8 cellular contexts compared by ENCODE assay signal in genomic region chr6:28880519-28880893, GRCh38. TPM values are rescaled to one million over a fixed set of nuclear protein-coding genes. Genes with fewer than 3 reads are reported as not detected.
DNase-seq lines count a peak whose midpoint lies in the region; ATAC-seq, FAIRE-seq and TF ChIP-seq lines count a peak whose summit lies in the region.

No MANE protein-coding gene starts in this region.

- no peak for TF ChIP-seq POLR2A in endothelial cell of umbilical vein (IDR thresholded peaks at IDR 0.05; ENCODE audit: low read depth, low read length)

- H3K4me3 ChIP-seq in Panc1 (ENCODE audit: low read depth in 2 of 2, low read length in 2 of 2) = peak overlapping the region; percentile 55 to 83
- peak overlapping the region; percentile 69 to 97 (median 86) for H3K4me3 ChIP-seq in endothelial cell of umbilical vein (replicated peaks in 1 of 3; ENCODE audit: insufficient read depth in 1 of 3, low read depth in 1 of 3, low read length in 3 of 3)
- peak overlapping the region; percentile 73 for H3K4me3 ChIP-seq in neuron (ENCODE audit: low read length)

- TF ChIP-seq CTCF in CD14-positive monocyte (IDR thresholded peaks at IDR 0.05) (no peak), Panc1 (IDR thresholded peaks at IDR 0.05) (no peak), endothelial cell of umbilical vein (IDR thresholded peaks at IDR 0.05; ENCODE audit: extremely low read depth in 1 of 2, insufficient read depth in 1 of 2, low read depth in 1 of 2, low read length in 2 of 2) (no peak)

- H3K27me3 Mint-ChIP-seq in CD14-positive monocyte (ENCODE audit: low read depth in 3 of 3) = peaks cover 20 to 36% (median 32%) of the 10 kb centered on the region in 3 donors

- H3K27ac Mint-ChIP-seq in CD14-positive monocyte = no peak overlapping the region

- peaks cover 32% of the 10 kb centered on the region for H3K4me1 Mint-ChIP-seq in CD14-positive monocyte

- ATAC-seq in Panc1 = no peak; the same call in 1 of the 2 replicates
- ATAC-seq in HG02973 (IDR thresholded peaks at IDR 0.05; ENCODE audit: unreplicated experiment) = no peak
- no peak for ATAC-seq in GM19035 (IDR thresholded peaks at IDR 0.05; ENCODE audit: unreplicated experiment)

- H3K79me2 ChIP-seq in endothelial cell of umbilical vein (ENCODE audit: control insufficient read depth, insufficient read depth, low read length) = no peaks in the 10 kb centered on the region

- POLR2A ChIA-PET in Panc1 (lab: Charles Lee) (no interaction called here), endothelial cell of umbilical vein (lab: Charles Lee) (interaction anchor here (1.9 kb wide), 1 partner anchor 15 kb away, joined by 7 read pairs; no protein-coding TSS in a partner anchor)

- H3K9ac ChIP-seq in endothelial cell of umbilical vein (replicated peaks; ENCODE audit: extremely low read depth, insufficient read depth, low read length) = peak overlapping the region; percentile 21

- H3K4me3 Mint-ChIP-seq in CD14-positive monocyte = peak overlapping the region; percentile 76 to 88

- peak overlapping the region; percentile 98 for H3K4me2 ChIP-seq in endothelial cell of umbilical vein (ENCODE audit: insufficient read depth, low read length)

- no peaks in the 10 kb centered on the region; the same call in 1 of the 2 replicates for H3K27me3 ChIP-seq in Panc1 (ENCODE audit: control insufficient read depth, insufficient read depth, low read length)
- peaks cover 25 to 27% of the 10 kb centered on the region in 2 experiments for H3K27me3 ChIP-seq in endothelial cell of umbilical vein (ENCODE audit: control insufficient read depth in 2 of 2, insufficient read depth in 2 of 2, low read length in 2 of 2)
- H3K27me3 ChIP-seq in neuron (ENCODE audit: insufficient read depth, low read length) = no peaks in the 10 kb centered on the region

- BruUV-seq in Panc1 (replicated peaks; lab: Mats Ljungman, UMichigan) (no TSS peak), endothelial cell of umbilical vein (replicated peaks; lab: Mats Ljungman, UMichigan) (no TSS peak)

- H3K4me1 ChIP-seq in Panc1 (ENCODE audit: control insufficient read depth, insufficient read depth, low read length) (peaks cover 5% of the 10 kb centered on the region; the same call in 1 of the 2 replicates), endothelial cell of umbilical vein (ENCODE audit: control insufficient read depth, extremely low read depth, insufficient read depth, low read length) (peaks cover 2% of the 10 kb centered on the region), neuron (ENCODE audit: insufficient read depth, low read length) (no peaks in the 10 kb centered on the region)

- H3K36me3 Mint-ChIP-seq in CD14-positive monocyte = no peaks in the 10 kb centered on the region

- dilution Hi-C loops in endothelial cell of umbilical vein (cut with MboI; ENCODE audit: extremely low pct_ligation_motif_present, low sequenced_read_pairs) = no loop called here

- H3K36me3 ChIP-seq in Panc1 (ENCODE audit: control insufficient read depth, insufficient read depth, low read length) (no peaks in the 10 kb centered on the region), endothelial cell of umbilical vein (ENCODE audit: control insufficient read depth in 2 of 2, extremely low read depth in 1 of 2, insufficient read depth in 2 of 2, low read length in 2 of 2) (no peaks in the 10 kb centered on the region), neuron (ENCODE audit: insufficient read depth, low read length) (no peaks in the 10 kb centered on the region)

- intact Hi-C loops in CD14-positive monocyte (cut with micrococcal nuclease) = no loop called here
- intact Hi-C loops in Panc1 (cut with micrococcal nuclease; ENCODE audit: unreplicated experiment) = no loop called here
- intact Hi-C loops in endothelial cell of umbilical vein (cut with micrococcal nuclease) = no loop called here

- no peaks in the 10 kb centered on the region for H4K20me1 ChIP-seq in endothelial cell of umbilical vein (replicated peaks; ENCODE audit: control insufficient read depth, extremely low read depth, insufficient read depth, low read length)

- CTCF ChIA-PET in Panc1 (lab: Charles Lee) (interaction anchor here (0.6 to 1.0 kb wide), 2 partner anchors 43 to 1034 kb away, joined by 3 read pairs; no protein-coding TSS in a partner anchor), endothelial cell of umbilical vein (lab: Charles Lee) (interaction anchor here (1.3 kb wide), 1 partner anchor 43 kb away, joined by 3 read pairs; no protein-coding TSS in a partner anchor)

- no peak for FAIRE-seq in endothelial cell of umbilical vein (lab: Jason Lieb, UNC)

- in situ Hi-C loops in Panc1 (cut with HindIII; ENCODE audit: low pct_unique_long_range_greater_than_20kb, low sequenced_read_pairs) = no loop called here

- DNase-seq in CD14-positive monocyte (ENCODE audit: low spot score) (no peak), Panc1 (ENCODE audit: low read depth, low spot score) (no peak), endothelial cell of umbilical vein (ENCODE audit: low read depth, low spot score) (no peak), GDM1 (lab: John Stamatoyannopoulos, UW) (no peak), mucosa of gallbladder (ENCODE audit: low spot score) (no peak)

- H3K27ac ChIP-seq in Panc1 (ENCODE audit: low read length) (peak overlapping the region; percentile 41; the same call in 1 of the 2 replicates), endothelial cell of umbilical vein (ENCODE audit: insufficient read depth, low read depth, low read length) (no peak overlapping the region)

- H2AFZ ChIP-seq in endothelial cell of umbilical vein (ENCODE audit: low read depth, low read length) (peak overlapping the region; percentile 80), neuron (ENCODE audit: low read depth, low read length) (peak overlapping the region; percentile 82)

- no peaks in the 10 kb centered on the region for H3K9me1 ChIP-seq in endothelial cell of umbilical vein (replicated peaks; ENCODE audit: control insufficient read depth, extremely low read depth, insufficient read depth, low read length)

- H3K9me3 ChIP-seq in Panc1 (ENCODE audit: control insufficient read depth, insufficient read depth, low read depth, low read length) (no peaks in the 10 kb centered on the region), endothelial cell of umbilical vein (replicated peaks; ENCODE audit: control insufficient read depth, insufficient read depth, low read length) (no peaks in the 10 kb centered on the region), neuron (ENCODE audit: low read length) (no peaks in the 10 kb centered on the region)

- peaks cover 0 to 19% (median 10%) of the 10 kb centered on the region in 7 donors for H3K9me3 Mint-ChIP-seq in CD14-positive monocyte

TF ChIP-seq in endothelial cell of umbilical vein, 7 proteins besides CTCF, POLR2A, EP300 and RAD21:
- TF ChIP-seq MYC (IDR thresholded peaks at IDR 0.05; ENCODE audit: low read depth, low read length) (no peak), MAX (IDR thresholded peaks at IDR 0.05; ENCODE audit: insufficient read depth, insufficient read length) (no peak), GATA2 (IDR thresholded peaks at IDR 0.05; ENCODE audit: insufficient read depth, insufficient read length, low read depth, low read length) (no peak), FOS (IDR thresholded peaks at IDR 0.05; ENCODE audit: borderline replicate concordance, insufficient read depth, low read length) (no peak), JUN (IDR thresholded peaks at IDR 0.05; ENCODE audit: borderline replicate concordance, insufficient read depth, insufficient read length, low read depth) (no peak), POLR2AphosphoS5 (IDR thresholded peaks at IDR 0.05; ENCODE audit: insufficient read depth, low read depth, low read length) (no peak), EZH2 (IDR thresholded peaks at IDR 0.05; ENCODE audit: borderline replicate concordance, low read depth, low read length, severe bottlenecking) (no peak)
TF ChIP-seq in endothelial cell of umbilical vein: peak in this region for 0.

RNA-seq across cellular contexts. Expression of gene TRIM27, which starts 43.3 kb away (rescaled TPM):
- 10 to 100 TPM; 42.2 to 44.0 TPM for polyA plus RNA-seq in CD14-positive monocyte
- 53.0 TPM for total RNA-seq in Panc1 (2021; ENCODE audit: unreplicated experiment)
- 42.6 TPM for polyA plus RNA-seq in Panc1 (2012; ENCODE audit: insufficient read length)
- 67.5 and 69.2 TPM in 2 replicates for total RNA-seq in endothelial cell of umbilical vein
- polyA plus RNA-seq in endothelial cell of umbilical vein = 67.1 and 71.9 TPM in 2 replicates
- 46.7 and 47.8 TPM in 2 replicates for polyA plus RNA-seq in endothelial cell of umbilical vein (2011; cell fraction: cytosol; rRNA removed)
- polyA plus RNA-seq in endothelial cell of umbilical vein (2011; cell fraction: nucleus; rRNA removed) = 101 and 124 TPM in 2 replicates
- polyA plus RNA-seq in endothelial cell of umbilical vein (2012) = 38.5 and 44.5 TPM in 2 replicates
- 97.6 and 98.7 TPM in 2 replicates for polyA minus RNA-seq in endothelial cell of umbilical vein
- polyA minus RNA-seq in endothelial cell of umbilical vein (2011; cell fraction: cytosol; rRNA and poly(A)+ RNA removed) = 76.8 TPM
- 57.8 and 68.6 TPM in 2 replicates for polyA minus RNA-seq in endothelial cell of umbilical vein (2011; cell fraction: nucleus; rRNA and poly(A)+ RNA removed)
- total RNA-seq in mucosa of gallbladder = 42.4 TPM
